Comparison of ENCODE assay signal across 19 cellular contexts in the genomic region with DNA sequence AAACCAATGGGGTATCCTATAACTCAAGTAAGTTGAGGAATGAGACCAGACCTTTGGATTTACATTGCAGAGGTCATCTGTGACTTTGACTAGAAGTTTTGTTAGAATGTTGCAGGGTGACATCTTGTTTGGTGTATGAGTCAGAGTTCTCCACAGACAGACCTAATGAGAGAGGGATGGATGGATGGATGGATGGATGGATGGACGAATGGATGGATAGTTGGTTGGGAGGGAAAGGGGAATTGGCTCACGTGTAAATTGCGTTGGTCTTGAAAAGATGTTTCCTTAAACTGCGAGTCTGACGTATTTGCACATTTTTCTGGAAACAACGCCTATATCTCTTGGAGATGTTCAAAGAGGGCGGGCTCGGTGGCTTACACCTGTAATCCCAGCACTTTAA. TPM values are rescaled to one million over a fixed set of nuclear protein-coding genes. Genes with fewer than 3 reads are reported as not detected.
DNase-seq lines count a peak whose midpoint lies in the region; ATAC-seq and TF ChIP-seq lines count a peak whose summit lies in the region.
"Had no signal": no experiment of that assay in that cellular context is flagged by ENCODE, and none has a peak within 500 bp of the region (broad histone marks: within the 10 kb centered on the region; RNA-seq: fewer than 3 reads in every experiment).

No MANE protein-coding gene starts in this region.

- H3K4me3 ChIP-seq in MM.1S (ENCODE audit: low read length) (no peak overlapping the region), neuronal stem cell (ENCODE audit: low read length in 2 of 2) (no peak overlapping the region), vagina (no peak overlapping the region)
- H3K4me3 ChIP-seq: cardiac muscle cell had no signal

- H3K9me3 ChIP-seq in MM.1S (replicated peaks; ENCODE audit: insufficient read depth, low read length): no peaks in the 10 kb centered on the region
- peaks cover 0 to 2% of the 10 kb centered on the region in 2 donors for H3K9me3 ChIP-seq in neuronal stem cell (replicated peaks in 1 of 2; ENCODE audit: control insufficient read depth in 2 of 2, insufficient read depth in 1 of 2, low read depth in 1 of 2, low read length in 2 of 2)
- H3K9me3 ChIP-seq in vagina: no peaks in the 10 kb centered on the region
- H3K9me3 ChIP-seq: esophagus muscularis mucosa had no signal

- H3K9me2 ChIP-seq in MM.1S (replicated peaks; ENCODE audit: insufficient read depth, low read length): no peaks in the 10 kb centered on the region

- no peaks in the 10 kb centered on the region for H3K27me3 ChIP-seq in MM.1S (replicated peaks; ENCODE audit: insufficient read depth, low read length)
- peaks cover 0 to 2% (median 0%) of the 10 kb centered on the region in 3 experiments for H3K27me3 ChIP-seq in neuronal stem cell (ENCODE audit: control insufficient read depth in 3 of 3, insufficient read depth in 3 of 3, low read depth in 1 of 3, low read length in 3 of 3)
- no peaks in the 10 kb centered on the region for H3K27me3 ChIP-seq in vagina
- H3K27me3 ChIP-seq: cardiac muscle cell, esophagus muscularis mucosa had no signal

- no peaks in the 10 kb centered on the region for H3K27me3 Mint-ChIP-seq in activated CD8-positive, alpha-beta memory T cell treated with anti-CD3 and anti-CD28 coated beads, Interleukin-2, amount 10 ng/mL, durations not matched to agents 7 days and 5 days
- no peaks in the 10 kb centered on the region for H3K27me3 Mint-ChIP-seq in effector memory CD8-positive, alpha-beta T cell

- H2BK5ac ChIP-seq in neuronal stem cell (ENCODE audit: low read length): no peak overlapping the region

- no peak for DNase-seq in activated CD8-positive, alpha-beta memory T cell treated with anti-CD3 and anti-CD28 coated beads, Interleukin-2, amount 10 ng/mL, durations not matched to agents 7 days and 5 days
- no peak for DNase-seq in activated CD8-positive, alpha-beta memory T cell treated with anti-CD3 and anti-CD28 coated beads, Interleukin-2, amount 50 U/mL, for 48 hours
- DNase-seq in MM.1S (no peak), neuronal stem cell (ENCODE audit: low spot score) (no peak), vagina (ENCODE audit: extremely low spot score in 2 of 2) (no peak), amniotic stem cell (lab: John Stamatoyannopoulos, UW) (no peak)
- DNase-seq in effector memory CD8-positive, alpha-beta T cell: no peak
- DNase-seq: activated CD8-positive, alpha-beta memory T cell treated with anti-CD3 and anti-CD28 coated beads for 24 hours; activated gamma-delta T cell treated with Interleukin-2 at 50 U/mL for 16 hours; H9; Kasumi-1; NCI-H2171 treated with DMSO at 0.1 percent for 48 hours; NCI-H774; stimulated activated CD4-positive, alpha-beta T cell treated with anti-CD3 and anti-CD28 coated beads, Interleukin-12 subunit alpha, Interleukin-12 subunit beta, amount 100 ng/mL, for 4 hours; stimulated activated naive CD8-positive, alpha-beta T cell treated with anti-CD3 and anti-CD28 coated beads, Interleukin-15, Interleukin-2, amounts not matched to agents 100 U/mL and 50 U/mL, for 24 hours had no signal

- H2BK120ac ChIP-seq in neuronal stem cell (ENCODE audit: low read depth, low read length): no peak overlapping the region

- no peak for ATAC-seq in activated CD8-positive, alpha-beta memory T cell treated with anti-CD3 and anti-CD28 coated beads, Interleukin-2, amount 10 ng/mL, durations not matched to agents 7 days and 5 days
- no peak for ATAC-seq in effector memory CD8-positive, alpha-beta T cell (replicated peaks)
- no peak for ATAC-seq in GM21528 (IDR thresholded peaks at IDR 0.05; ENCODE audit: low FRiP score, unreplicated experiment)
- ATAC-seq: stimulated activated naive CD8-positive, alpha-beta T cell treated with anti-CD3 and anti-CD28 coated beads, Interleukin-15, Interleukin-2, amounts not matched to agents 100 U/mL and 50 U/mL, for 24 hours had no signal

- peaks cover 2% of the 10 kb centered on the region for H3K79me1 ChIP-seq in neuronal stem cell (ENCODE audit: low read depth, low read length)

- H2BK15ac ChIP-seq in neuronal stem cell (ENCODE audit: low read length): no peak overlapping the region

- H3K9ac ChIP-seq in MM.1S (ENCODE audit: low read length) (no peak overlapping the region), neuronal stem cell (ENCODE audit: low read depth, low read length, poor library complexity) (no peak overlapping the region)

- TF ChIP-seq CTCF in MM.1S (IDR thresholded peaks at IDR 0.05; ENCODE audit: low read length): no peak
- TF ChIP-seq CTCF in vagina (IDR thresholded peaks at IDR 0.05): no peak

- TF ChIP-seq POLR2A in vagina (IDR thresholded peaks at IDR 0.05): no peak

- no peak overlapping the region for H3K4ac ChIP-seq in neuronal stem cell (ENCODE audit: low read length)

- no peak overlapping the region for H3K14ac ChIP-seq in neuronal stem cell (ENCODE audit: low read length)

- peaks cover 28% of the 10 kb centered on the region for H3K4me1 Mint-ChIP-seq in activated CD8-positive, alpha-beta memory T cell treated with anti-CD3 and anti-CD28 coated beads, Interleukin-2, amount 10 ng/mL, durations not matched to agents 7 days and 5 days
- peaks cover 24 to 26% of the 10 kb centered on the region in 2 donors for H3K4me1 Mint-ChIP-seq in effector memory CD8-positive, alpha-beta T cell (ENCODE audit: low read depth in 2 of 2)

- H2AK5ac ChIP-seq in neuronal stem cell (ENCODE audit: low read depth, low read length): no peak overlapping the region

- peaks cover 5% of the 10 kb centered on the region; the same call in 1 of the 2 replicates for H3F3A ChIP-seq in MM.1S (ENCODE audit: insufficient read depth, low read length)

- intact Hi-C loops in vagina (cut with DNase I): no loop called here

- no peaks in the 10 kb centered on the region for H3K9me3 Mint-ChIP-seq in activated CD8-positive, alpha-beta memory T cell treated with anti-CD3 and anti-CD28 coated beads, Interleukin-2, amount 10 ng/mL, durations not matched to agents 7 days and 5 days (ENCODE audit: low read depth)
- H3K9me3 Mint-ChIP-seq in effector memory CD8-positive, alpha-beta T cell: no peaks in the 10 kb centered on the region

- H3K27ac ChIP-seq in MM.1S (ENCODE audit: low read length): no peak overlapping the region
- H3K27ac ChIP-seq in neuronal stem cell (replicated peaks; ENCODE audit: low read length): no peak overlapping the region
- no peak overlapping the region for H3K27ac ChIP-seq in vagina
- H3K27ac ChIP-seq: C4-2B, cardiac muscle cell had no signal

- H3K36me3 ChIP-seq in MM.1S (replicated peaks; ENCODE audit: insufficient read depth, low read length) (no peaks in the 10 kb centered on the region), neuronal stem cell (replicated peaks in 1 of 2; ENCODE audit: control insufficient read depth in 2 of 2, insufficient read depth in 2 of 2, low read length in 2 of 2) (peaks cover 2 to 11% of the 10 kb centered on the region in 2 donors), vagina (no peaks in the 10 kb centered on the region)
- H3K36me3 ChIP-seq: cardiac muscle cell had no signal

- 94% methylated on average over 2 of the region's 8 CpGs; no CpG with 5 or more reads in 1 of the 2 donors for WGBS in neuronal stem cell (ENCODE audit: extremely low coverage in 2 of 2, insufficient read length in 2 of 2, insufficient replicate concordance in 1 of 2), 2 donors

- H2AFZ ChIP-seq in MM.1S (ENCODE audit: low read length): peak overlapping the region; percentile 17; the same call in 1 of the 2 replicates
- peak overlapping the region; percentile 80 for H2AFZ ChIP-seq in neuronal stem cell (ENCODE audit: low read length)

- CTCF ChIA-PET in activated CD8-positive, alpha-beta memory T cell treated with anti-CD3 and anti-CD28 coated beads, Interleukin-2, amount 10 ng/mL, durations not matched to agents 7 days and 5 days (lab: Charles Lee): interaction anchor here (0.7 to 3.9 kb wide), 5 partner anchors 12 to 88 kb away, joined by 3 to 59 read pairs (median 4); a partner anchor contains a TSS

- no peak overlapping the region for H3K23ac ChIP-seq in neuronal stem cell (ENCODE audit: low read depth, low read length, poor library complexity)

- H4K20me1 ChIP-seq in MM.1S (ENCODE audit: insufficient read depth, low read length): no peaks in the 10 kb centered on the region

- peaks cover 8% of the 10 kb centered on the region for H3K36me3 Mint-ChIP-seq in activated CD8-positive, alpha-beta memory T cell treated with anti-CD3 and anti-CD28 coated beads, Interleukin-2, amount 10 ng/mL, durations not matched to agents 7 days and 5 days
- H3K36me3 Mint-ChIP-seq in effector memory CD8-positive, alpha-beta T cell (ENCODE audit: insufficient read depth): peaks cover 12% of the 10 kb centered on the region

- no peak overlapping the region for H4K8ac ChIP-seq in neuronal stem cell (ENCODE audit: low read depth, low read length)

- peaks cover 3% of the 10 kb centered on the region for H3K4me1 ChIP-seq in MM.1S (ENCODE audit: low read length)
- H3K4me1 ChIP-seq in neuronal stem cell (ENCODE audit: control insufficient read depth in 2 of 2, insufficient read depth in 1 of 2, low read depth in 1 of 2, low read length in 2 of 2): no peaks in the 10 kb centered on the region
- peaks cover 15% of the 10 kb centered on the region for H3K4me1 ChIP-seq in vagina

- H3K4me2 ChIP-seq in MM.1S (ENCODE audit: low read depth, low read length) (no peak overlapping the region), neuronal stem cell (ENCODE audit: insufficient read depth, low read length, poor library complexity, severe bottlenecking) (no peak overlapping the region)

- no peak overlapping the region for H2BK12ac ChIP-seq in neuronal stem cell (ENCODE audit: low read length)

- H4K91ac ChIP-seq in neuronal stem cell (ENCODE audit: low read depth, low read length, poor library complexity): no peak overlapping the region

- no peak overlapping the region for H3K27ac Mint-ChIP-seq in activated CD8-positive, alpha-beta memory T cell treated with anti-CD3 and anti-CD28 coated beads, Interleukin-2, amount 10 ng/mL, durations not matched to agents 7 days and 5 days
- H3K27ac Mint-ChIP-seq in effector memory CD8-positive, alpha-beta T cell: peak overlapping the region; percentile 93 to 95
- H3K27ac Mint-ChIP-seq: H9 had no signal

- H3K4me3 Mint-ChIP-seq in activated CD8-positive, alpha-beta memory T cell treated with anti-CD3 and anti-CD28 coated beads, Interleukin-2, amount 10 ng/mL, durations not matched to agents 7 days and 5 days: peak overlapping the region; percentile 4
- H3K4me3 Mint-ChIP-seq in effector memory CD8-positive, alpha-beta T cell: peak overlapping the region; percentile 92 to 98

- H3K79me2 ChIP-seq in MM.1S (ENCODE audit: low read length): peaks cover 18% of the 10 kb centered on the region

- no peak overlapping the region for H3K18ac ChIP-seq in neuronal stem cell (ENCODE audit: low read length)

RNA-seq across cellular contexts. Expression of a gene that starts 1.0 kb away (rescaled TPM):
- 10 to 100 TPM; 16.2 to 18.2 TPM for total RNA-seq in activated CD8-positive, alpha-beta memory T cell treated with anti-CD3 and anti-CD28 coated beads, Interleukin-2, amount 10 ng/mL, durations not matched to agents 7 days and 5 days
- 18.8 TPM for polyA plus RNA-seq in neuronal stem cell (2013, experiment 1 of 2)
- polyA plus RNA-seq in neuronal stem cell (2013, experiment 2 of 2): 19.2 TPM
- total RNA-seq in vagina: 10.8 TPM

RNA-seq across cellular contexts. Expression of a gene that starts 52.4 kb away (rescaled TPM):
- under 1 TPM in 1 of 2 experiments, not detected in 1; 0.23 TPM for total RNA-seq in activated CD8-positive, alpha-beta memory T cell treated with anti-CD3 and anti-CD28 coated beads, Interleukin-2, amount 10 ng/mL, durations not matched to agents 7 days and 5 days
- 366 TPM for polyA plus RNA-seq in neuronal stem cell (2013, experiment 1 of 2)
- polyA plus RNA-seq in neuronal stem cell (2013, experiment 2 of 2): 378 TPM
- total RNA-seq in vagina: 86.9 TPM

Comparison
In these comparisons a context has a peak if more than half of its experiments do, and no peak if none do; other contexts are left out.
1. RNA of a gene that starts 52.4 kb away (total RNA-seq): 86.9 TPM in vagina (single experiment); 0.23 TPM in activated CD8-positive, alpha-beta memory T cell treated with anti-CD3 and anti-CD28 coated beads, Interleukin-2, amount 10 ng/mL, durations not matched to agents 7 days and 5 days; every median in the first group is over 10 times any median in the second.